10 cellular contexts compared by ENCODE assay signal in genomic region chr1:207870279-207871031, GRCh38. TPM values are rescaled to one million over a fixed set of nuclear protein-coding genes. Genes with fewer than 3 reads are reported as not detected.
DNase-seq lines count a peak whose midpoint lies in the region; ATAC-seq and TF ChIP-seq lines count a peak whose summit lies in the region.
"Had no signal": no experiment of that assay in that cellular context is flagged by ENCODE, and none has a peak within 500 bp of the region (broad histone marks: within the 10 kb centered on the region; RNA-seq: fewer than 3 reads in every experiment).

No MANE protein-coding gene starts in this region.

- intact Hi-C loops in OCI-LY7 (cut with micrococcal nuclease; ENCODE audit: unreplicated experiment), result no loop called here
- intact Hi-C loops in spleen (cut with DNase I; ENCODE audit: low total_unique reads), result no loop called here

- WGBS in spleen, 5 donors, result 70 to 83% (median 76%) methylated on average over 4 of the region's 4 CpGs

- H3K4me1 Mint-ChIP-seq in GM23338, result peaks cover 16% of the 10 kb centered on the region
- peaks cover 48% of the 10 kb centered on the region for H3K4me1 Mint-ChIP-seq in endothelial cell (ENCODE audit: unreplicated experiment)

- H3K9me2 ChIP-seq in GM23338 (ENCODE audit: insufficient read depth) (no peaks in the 10 kb centered on the region), OCI-LY7 (ENCODE audit: insufficient read depth, low read length) (no peaks in the 10 kb centered on the region)

- no peaks in the 10 kb centered on the region for H3K36me3 ChIP-seq in GM23338 (ENCODE audit: insufficient read depth)
- H3K36me3 ChIP-seq in OCI-LY7 (ENCODE audit: insufficient read depth, low read length), result no peaks in the 10 kb centered on the region
- H3K36me3 ChIP-seq in spleen, result peaks cover 0 to 23% (median 0%) of the 10 kb centered on the region in 6 donors
- no peaks in the 10 kb centered on the region for H3K36me3 ChIP-seq in brain microvascular endothelial cell (replicated peaks)

- peak overlapping the region; percentile 73; the same call in 1 of the 3 replicates for H3K4me3 Mint-ChIP-seq in GM23338
- H3K4me3 Mint-ChIP-seq in endothelial cell (ENCODE audit: unreplicated experiment), result peak overlapping the region; percentile 65

- no peak for TF ChIP-seq CTCF in GM23338 (conservative IDR thresholded peaks at IDR 0.05; ENCODE audit: low read depth in 2 of 2)
- no peak for TF ChIP-seq CTCF in OCI-LY7 (conservative IDR thresholded peaks at IDR 0.05; ENCODE audit: low read length)
- TF ChIP-seq CTCF in endothelial cell (IDR thresholded peaks at IDR 0.05; ENCODE audit: unreplicated experiment), result no peak
- no peak for TF ChIP-seq CTCF in spleen (IDR thresholded peaks at IDR 0.05 in 8 of 11, conservative IDR thresholded peaks at IDR 0.05 in 3 of 11)
- no peak for TF ChIP-seq CTCF in brain microvascular endothelial cell (IDR thresholded peaks at IDR 0.05; ENCODE audit: low read depth, low read length, missing control alignments)

- H3K9me3 ChIP-seq in OCI-LY7 (ENCODE audit: low read length) (no peaks in the 10 kb centered on the region), spleen (no peaks in the 10 kb centered on the region)

- H3K4me3 ChIP-seq in GM23338 (no peak overlapping the region), OCI-LY7 (ENCODE audit: low read depth, low read length, poor library complexity, severe bottlenecking) (no peak overlapping the region), spleen (no peak overlapping the region), brain microvascular endothelial cell (ENCODE audit: low read depth, low read length) (no peak overlapping the region)

- H3K27me3 ChIP-seq in GM23338 (ENCODE audit: insufficient read depth) (peaks cover 28% of the 10 kb centered on the region), spleen (replicated peaks in 1 of 7) (no peaks in the 10 kb centered on the region), brain microvascular endothelial cell (replicated peaks) (no peaks in the 10 kb centered on the region)

- no TSS peak for BruUV-seq in OCI-LY7 (replicated peaks; lab: Mats Ljungman, UMichigan)

- H3K27ac Mint-ChIP-seq in GM23338 (no peak overlapping the region), endothelial cell (ENCODE audit: unreplicated experiment) (no peak overlapping the region)

- H3K9me3 Mint-ChIP-seq in GM23338 (no peaks in the 10 kb centered on the region), endothelial cell (ENCODE audit: unreplicated experiment) (no peaks in the 10 kb centered on the region)

- H3K4me2 ChIP-seq in GM23338 (no peak overlapping the region), OCI-LY7 (ENCODE audit: low read length) (no peak overlapping the region)

- H2AFZ ChIP-seq in GM23338, result no peak overlapping the region
- peak overlapping the region; percentile 52; the same call in 1 of the 2 replicates for H2AFZ ChIP-seq in OCI-LY7 (ENCODE audit: low read length)

- DNase-seq in GM23338 (ENCODE audit: low spot score) (no peak), OCI-LY7 (ENCODE audit: low spot score) (no peak), endothelial cell (ENCODE audit: low spot score) (no peak), spleen (no peak), NCI-H226 (no peak), OCI-M2 (lab: John Stamatoyannopoulos, UW; ENCODE audit: unreplicated experiment) (no peak), brain microvascular endothelial cell (no peak)
- DNase-seq: NCI-H146; NK-92 treated with Interleukin-12 subunit alpha and Interleukin-12 subunit beta, amount 100 ng/mL, for 24 hours; T-helper 9 cell had no signal

- no peak for ATAC-seq in GM23338

- POLR2A ChIA-PET in OCI-LY7 (lab: Charles Lee), result interaction anchor here (0.7 to 9.5 kb wide), 4 partner anchors 21 to 46 kb away, joined by 3 to 109 read pairs (median 4); no protein-coding TSS in a partner anchor

- H3K27ac ChIP-seq in GM23338 (ENCODE audit: low read depth) (no peak overlapping the region), OCI-LY7 (ENCODE audit: low read depth, low read length, poor library complexity, severe bottlenecking) (no peak overlapping the region), spleen (peak overlapping the region; percentile 10 to 99 (median 98)), brain microvascular endothelial cell (no peak overlapping the region)

- H4K20me1 ChIP-seq in GM23338 (replicated peaks; ENCODE audit: insufficient read depth) (no peaks in the 10 kb centered on the region), OCI-LY7 (ENCODE audit: insufficient read depth, low read length) (no peaks in the 10 kb centered on the region)

- 0 out of 2 replicates have a peak, but pooled peaks cover 4% of the 10 kb centered on the region for H3F3A ChIP-seq in GM23338 (replicated peaks; ENCODE audit: low read depth)

- H3K27me3 Mint-ChIP-seq in GM23338 (ENCODE audit: insufficient read depth, low read depth, poor library complexity), result peaks cover 19% of the 10 kb centered on the region
- peaks cover 19% of the 10 kb centered on the region for H3K27me3 Mint-ChIP-seq in endothelial cell (ENCODE audit: unreplicated experiment)

- TF ChIP-seq POLR2A in spleen (IDR thresholded peaks at IDR 0.05), result no peak

- H3K4me1 ChIP-seq in GM23338 (ENCODE audit: insufficient read depth), result peaks cover 7% of the 10 kb centered on the region; the same call in 1 of the 2 replicates
- H3K4me1 ChIP-seq in OCI-LY7 (ENCODE audit: insufficient read depth, low read length, poor library complexity, severe bottlenecking), result peaks cover 36% of the 10 kb centered on the region
- peaks cover 40 to 92% (median 79%) of the 10 kb centered on the region in 6 donors for H3K4me1 ChIP-seq in spleen

- H3K36me3 Mint-ChIP-seq in GM23338 (ENCODE audit: low read depth), result no peaks in the 10 kb centered on the region
- H3K36me3 Mint-ChIP-seq in endothelial cell (ENCODE audit: low read depth, unreplicated experiment), result peaks cover 12% of the 10 kb centered on the region

- CTCF ChIA-PET in OCI-LY7 (lab: Charles Lee; ENCODE audit: unreplicated experiment), result interaction anchor here (0.9 to 2.5 kb wide), 2 partner anchors 48 to 58 kb away, joined by 5 to 11 read pairs; no protein-coding TSS in a partner anchor

- in situ Hi-C loops in brain microvascular endothelial cell (cut with HindIII; ENCODE audit: low pct_ligation_motif_present, low sequenced_read_pairs), result no loop called here

- no peaks in the 10 kb centered on the region for H3K79me2 ChIP-seq in GM23338 (replicated peaks; ENCODE audit: insufficient read depth)
- H3K79me2 ChIP-seq in OCI-LY7 (ENCODE audit: insufficient read depth, low read depth, low read length), result no peaks in the 10 kb centered on the region

TF ChIP-seq in GM23338, 12 proteins besides CTCF, POLR2A, EP300 and RAD21 (continues in another document):
- TF ChIP-seq EZH2 (IDR thresholded peaks at IDR 0.05; ENCODE audit: low read depth, unreplicated experiment) (no peak), REST (IDR thresholded peaks at IDR 0.05; ENCODE audit: unreplicated experiment) (no peak), ETS1 (IDR thresholded peaks at IDR 0.05) (no peak), STAT1 (IDR thresholded peaks at IDR 0.05; ENCODE audit: unreplicated experiment) (no peak), NANOG (IDR thresholded peaks at IDR 0.05; ENCODE audit: borderline replicate concordance) (no peak), CREB1 (CRISPR knock-in tag; IDR thresholded peaks at IDR 0.05; ENCODE audit: low read depth) (no peak), JUNB (IDR thresholded peaks at IDR 0.05; ENCODE audit: unreplicated experiment) (no peak), ZNF331 (CRISPR knock-in tag; IDR thresholded peaks at IDR 0.05; ENCODE audit: low read depth) (no peak), EZH2phosphoT487 (IDR thresholded peaks at IDR 0.05; ENCODE audit: unreplicated experiment) (no peak), ZNF114 (CRISPR knock-in tag; IDR thresholded peaks at IDR 0.05) (no peak), POLR2AphosphoS5 (IDR thresholded peaks at IDR 0.05; ENCODE audit: low read depth) (no peak)

RNA-seq across cellular contexts. Expression of gene CD34, which starts 40.5 kb away (rescaled TPM):
- total RNA-seq in GM23338 (2014; rRNA removed; shearing (Covaris generic)), result 0.07 and 0.23 TPM in 2 replicates
- polyA plus RNA-seq in GM23338 (2016; fragmentation: Nextera tagmentation; extraction: Ambion mirVana) (0.09 and 0.18 TPM in 2 replicates), spleen (10 to 100 TPM in 1 of 3 donors, 1 to 10 TPM in 2; 5.1 to 17.7 (median 6.7) TPM)
- not detected in 2 replicates for total RNA-seq in OCI-LY7 (2014; rRNA removed; shearing (Covaris generic))
- total RNA-seq in OCI-LY7 (2022) (not detected in 2 replicates), endothelial cell (ENCODE audit: unreplicated experiment) (277 TPM), spleen (10 to 100 TPM; 12.6 to 31.5 (median 22.0) TPM)

Comparison
In these comparisons a context has a peak if more than half of its experiments do, and no peak if none do; other contexts are left out.
1. H3K27ac ChIP-seq: peak in spleen (8 of 8); none in GM23338 (single experiment), OCI-LY7 (single experiment) and brain microvascular endothelial cell (single experiment).
2. RNA of gene CD34, which starts 40.5 kb away (total RNA-seq): 277 TPM in endothelial cell (single experiment) and 12.6 to 31.5 TPM in spleen; 0.07 to 0.23 TPM in GM23338 and not detected in OCI-LY7; every median in the first group is over 10 times any median in the second.